In the genomic region with DNA sequence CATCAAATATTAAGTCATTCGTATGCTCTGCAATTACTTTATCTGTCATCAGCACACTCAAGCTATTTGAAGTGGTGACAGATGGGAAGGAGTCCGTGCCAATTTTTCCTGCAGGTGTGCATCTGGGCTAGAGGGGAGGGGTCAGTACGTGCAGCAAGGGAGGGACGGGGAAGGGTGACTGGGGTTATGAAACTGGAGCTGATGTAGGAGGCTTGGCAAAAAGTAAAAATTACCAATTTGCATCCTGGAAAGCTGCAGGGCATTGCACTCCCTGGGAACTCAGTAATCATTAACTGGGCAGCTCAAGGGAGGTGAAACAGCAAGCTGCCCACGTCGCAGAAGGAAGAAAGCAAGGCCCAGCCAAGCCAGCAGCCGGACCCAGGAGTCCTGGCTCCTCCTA, we compare ENCODE assay signal across 14 cellular contexts.
A peak's percentile ranks its signal among the peaks of the same experiment; 100 is the strongest.
DNase-seq lines count a peak whose midpoint lies in the region; ATAC-seq, FAIRE-seq and TF ChIP-seq lines count a peak whose summit lies in the region.
"Had no signal": no experiment of that assay in that cellular context is flagged by ENCODE, and none has a peak within 500 bp of the region (broad histone marks: within the 10 kb centered on the region; RNA-seq: fewer than 3 reads in every experiment).

No MANE protein-coding gene starts in this region.

- no peaks in the 10 kb centered on the region for H3K9me3 ChIP-seq in esophagus (ENCODE audit: control insufficient read depth in 2 of 2, insufficient read depth in 1 of 2, low read depth in 1 of 2, low read length in 1 of 2)

- WGBS in esophagus, 2 donors: 30 to 38% methylated on average over 7 of the region's 7 CpGs

- H3K27me3 Mint-ChIP-seq in glutamatergic neuron (ENCODE audit: unreplicated experiment): peaks cover 6% of the 10 kb centered on the region
- H3K27me3 Mint-ChIP-seq: CD4-positive, alpha-beta memory T cell had no signal

- TF ChIP-seq CTCF in glutamatergic neuron (IDR thresholded peaks at IDR 0.05; ENCODE audit: partially characterized antibody, unreplicated experiment): no peak

- H3K4me1 Mint-ChIP-seq in glutamatergic neuron (ENCODE audit: low read depth, unreplicated experiment): peaks cover 10% of the 10 kb centered on the region

- H3K27me3 ChIP-seq in esophagus (ENCODE audit: control insufficient read depth in 1 of 2, insufficient read depth in 2 of 2, low read length in 2 of 2): no peaks in the 10 kb centered on the region

- H3K36me3 ChIP-seq in esophagus (ENCODE audit: control insufficient read depth in 2 of 2, insufficient read depth in 2 of 2, low read length in 1 of 2): no peaks in the 10 kb centered on the region

- H3K27ac Mint-ChIP-seq in glutamatergic neuron (ENCODE audit: unreplicated experiment): no peak overlapping the region
- H3K27ac Mint-ChIP-seq: CD4-positive, alpha-beta memory T cell; dendritic cell treated with granulocyte-macrophage colony-stimulating factor and Interleukin-4, amounts not matched to agents 40 ng/mL and 50 ng/mL, for 4 days had no signal

- H3K4me3 Mint-ChIP-seq in glutamatergic neuron (ENCODE audit: unreplicated experiment): no peak overlapping the region
- H3K4me3 Mint-ChIP-seq: CD4-positive, alpha-beta memory T cell; dendritic cell treated with granulocyte-macrophage colony-stimulating factor and Interleukin-4, amounts not matched to agents 40 ng/mL and 50 ng/mL, for 4 days had no signal

- no peaks in the 10 kb centered on the region for H3K36me3 Mint-ChIP-seq in glutamatergic neuron (ENCODE audit: unreplicated experiment)

- no peak for FAIRE-seq in urothelium cell line (lab: Jason Lieb, UNC)
- FAIRE-seq: HTR-8/SVneo had no signal

- peak overlapping the region; percentile 64 to 75 for H3K27ac ChIP-seq in esophagus (ENCODE audit: low read depth in 2 of 2, low read length in 1 of 2)

- DNase-seq in NCI-H187 (lab: John Stamatoyannopoulos, UW): peak; percentile 19 to 53
- DNase-seq in NCI-H187 treated with DMSO at 0.1 percent for 48 hours (lab: John Stamatoyannopoulos, UW): no peak
- peak; percentile 79 for DNase-seq in NCI-H510A (lab: John Stamatoyannopoulos, UW)
- no peak for DNase-seq in urothelium cell line (ENCODE audit: low spot score)
- no peak for DNase-seq in glutamatergic neuron
- DNase-seq: activated CD4-positive, alpha-beta T cell treated with anti-CD3 and anti-CD28 coated beads for 4 hours; activated T-cell treated with anti-CD3 and anti-CD28 coated beads, Interleukin-2, amount 50 U/mL, for 48 hours; CD4-positive, alpha-beta memory T cell; T-helper 1 cell had no signal

- ATAC-seq in HG03520 (IDR thresholded peaks at IDR 0.05; ENCODE audit: unreplicated experiment): no peak
- no peak for ATAC-seq in GM18861 (IDR thresholded peaks at IDR 0.05; ENCODE audit: unreplicated experiment)

- H3K9me3 Mint-ChIP-seq in glutamatergic neuron (ENCODE audit: unreplicated experiment): peaks cover 6% of the 10 kb centered on the region
- H3K9me3 Mint-ChIP-seq: CD4-positive, alpha-beta memory T cell; dendritic cell treated with granulocyte-macrophage colony-stimulating factor and Interleukin-4, amounts not matched to agents 40 ng/mL and 50 ng/mL, for 4 days had no signal

- H3K4me3 ChIP-seq in esophagus (ENCODE audit: low read depth in 1 of 2, low read length in 2 of 2): no peak overlapping the region

- peaks cover 0 to 19% of the 10 kb centered on the region in 2 donors for H3K4me1 ChIP-seq in esophagus (ENCODE audit: control insufficient read depth in 2 of 2, insufficient read depth in 2 of 2, low read length in 1 of 2)

Comparison
In these comparisons a context has a peak if more than half of its experiments do, and no peak if none do; other contexts are left out.
1. DNase-seq: peak in NCI-H187 (2 of 2) and NCI-H510A (single experiment); none in NCI-H187 treated with DMSO at 0.1 percent for 48 hours (single experiment), urothelium cell line (single experiment) and glutamatergic neuron (single experiment).